Comparison of ENCODE assay signal across 29 cellular contexts in the genomic region with DNA sequence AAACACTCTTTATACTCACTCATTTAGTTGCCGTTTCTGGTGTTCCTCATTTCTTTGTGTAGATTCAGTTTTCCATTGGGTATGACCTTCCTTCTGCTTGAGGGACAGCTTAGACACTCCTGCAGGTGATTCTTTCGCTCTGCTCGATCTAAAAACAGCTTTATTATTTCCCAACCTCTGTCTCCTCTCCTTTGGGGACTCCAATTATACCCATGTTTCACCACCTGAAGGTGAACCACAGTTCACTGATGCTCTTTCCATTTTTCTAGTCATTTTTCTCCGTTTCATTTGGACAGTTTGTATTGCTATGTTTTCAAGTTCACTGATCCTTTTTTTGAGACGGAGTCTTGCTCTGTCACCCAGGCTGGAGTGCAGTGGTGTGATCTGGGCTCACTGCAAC. TPM values are rescaled to one million over a fixed set of nuclear protein-coding genes. Genes with fewer than 3 reads are reported as not detected.
"Had no signal": no experiment of that assay in that cellular context is flagged by ENCODE, and none has a peak within 500 bp of the region (broad histone marks: within the 10 kb centered on the region; RNA-seq: fewer than 3 reads in every experiment).

No MANE protein-coding gene starts in this region.

- H3K27ac ChIP-seq: adrenal gland, body of pancreas, heart left ventricle had no signal

- DNase-seq: activated CD4-positive, alpha-beta memory T cell treated with anti-CD3 and anti-CD28 coated beads for 36 hours; activated CD4-positive, alpha-beta T cell treated with anti-CD3 and anti-CD28 coated beads for 36 hours; activated CD4-positive, alpha-beta T cell treated with anti-CD3 and anti-CD28 coated beads, Interleukin-2, amount 10 ng/mL, durations not matched to agents 24 days and 14 days; activated CD4-positive, CD25-positive, alpha-beta regulatory T cell; activated CD4-positive, CD25-positive, alpha-beta regulatory T cell treated with anti-CD3 and anti-CD28 coated beads, Interleukin-2, amount 50 U/mL, for 72 hours; activated CD8-positive, alpha-beta memory T cell treated with anti-CD3 and anti-CD28 coated beads, Interleukin-2, amount 10 ng/mL, durations not matched to agents 7 days and 5 days; activated CD8-positive, alpha-beta memory T cell treated with anti-CD3 and anti-CD28 coated beads, Interleukin-2, amount 50 U/mL, for 4 hours; activated CD8-positive, alpha-beta T cell treated with anti-CD3 and anti-CD28 coated beads, Interleukin-2, amount 10 ng/mL, durations not matched to agents 7 days and 5 days; activated effector memory CD4-positive, alpha-beta T cell treated with anti-CD3 and anti-CD28 coated beads, Interleukin-2, amount 50 U/mL, for 16 hours; activated naive CD4-positive, alpha-beta T cell treated with anti-CD3 and anti-CD28 coated beads for 36 hours; activated naive CD8-positive, alpha-beta T cell treated with anti-CD3 and anti-CD28 coated beads for 36 hours; activated naive CD8-positive, alpha-beta T cell treated with anti-CD3 and anti-CD28 coated beads, Interleukin-2, amount 50 U/mL, for 24 hours; activated T-cell treated with anti-CD3 and anti-CD28 coated beads, Interleukin-2, amount 50 U/mL, for 1 hour; activated T-cell treated with anti-CD3 and anti-CD28 coated beads, Interleukin-2, amount 50 U/mL, for 48 hours; adrenal gland; amygdala; aorta; body of pancreas; caudate nucleus; effector CD8-positive, alpha-beta T cell; foreskin fibroblast; heart left ventricle; T-helper 2 cell had no signal

- H3K9me3 Mint-ChIP-seq: activated CD4-positive, alpha-beta memory T cell treated with anti-CD3 and anti-CD28 coated beads for 36 hours; activated CD4-positive, alpha-beta T cell treated with anti-CD3 and anti-CD28 coated beads, Interleukin-2, amount 10 ng/mL, durations not matched to agents 24 days and 14 days; activated naive CD4-positive, alpha-beta T cell treated with anti-CD3 and anti-CD28 coated beads for 36 hours; activated naive CD4-positive, alpha-beta T cell treated with anti-CD3 and anti-CD28 coated beads, Interleukin-2, amount 50 U/mL, for 24 hours; activated naive CD8-positive, alpha-beta T cell treated with anti-CD3 and anti-CD28 coated beads for 36 hours; activated naive CD8-positive, alpha-beta T cell treated with anti-CD3 and anti-CD28 coated beads, Interleukin-2, amount 50 U/mL, for 24 hours; activated T-helper 1 cell treated with anti-CD3 and anti-CD28 coated beads, Interleukin-12 subunit alpha, Interleukin-12 subunit beta, Interleukin-2, Interleukin-4 antibody, amounts not matched to agents 30 ng/mL and 10 ng/mL and 1 ng/mL, durations not matched to agents 14 hours and 24 hours and 36 hours had no signal

- H3K4me3 Mint-ChIP-seq: activated CD4-positive, alpha-beta memory T cell treated with anti-CD3 and anti-CD28 coated beads for 36 hours; activated CD4-positive, alpha-beta T cell treated with anti-CD3 and anti-CD28 coated beads for 36 hours; activated CD4-positive, alpha-beta T cell treated with anti-CD3 and anti-CD28 coated beads, Interleukin-2, amount 10 ng/mL, durations not matched to agents 24 days and 14 days; activated CD8-positive, alpha-beta memory T cell treated with anti-CD3 and anti-CD28 coated beads, Interleukin-2, amount 10 ng/mL, durations not matched to agents 7 days and 5 days; activated CD8-positive, alpha-beta T cell treated with anti-CD3 and anti-CD28 coated beads, Interleukin-2, amount 10 ng/mL, durations not matched to agents 7 days and 5 days; activated naive CD4-positive, alpha-beta T cell treated with anti-CD3 and anti-CD28 coated beads for 36 hours; activated naive CD4-positive, alpha-beta T cell treated with anti-CD3 and anti-CD28 coated beads, Interleukin-2, amount 50 U/mL, for 24 hours; activated naive CD8-positive, alpha-beta T cell treated with anti-CD3 and anti-CD28 coated beads for 36 hours; activated naive CD8-positive, alpha-beta T cell treated with anti-CD3 and anti-CD28 coated beads, Interleukin-2, amount 50 U/mL, for 24 hours; activated T-helper 1 cell treated with anti-CD3 and anti-CD28 coated beads, Interleukin-12 subunit alpha, Interleukin-12 subunit beta, Interleukin-2, Interleukin-4 antibody, amounts not matched to agents 30 ng/mL and 10 ng/mL and 1 ng/mL, durations not matched to agents 14 hours and 24 hours and 36 hours had no signal

- H3K36me3 Mint-ChIP-seq: activated CD4-positive, alpha-beta memory T cell treated with anti-CD3 and anti-CD28 coated beads for 36 hours; activated CD8-positive, alpha-beta memory T cell treated with anti-CD3 and anti-CD28 coated beads, Interleukin-2, amount 10 ng/mL, durations not matched to agents 7 days and 5 days; activated naive CD4-positive, alpha-beta T cell treated with anti-CD3 and anti-CD28 coated beads, Interleukin-2, amount 50 U/mL, for 24 hours; activated naive CD8-positive, alpha-beta T cell treated with anti-CD3 and anti-CD28 coated beads for 36 hours had no signal

- ATAC-seq: activated CD4-positive, alpha-beta T cell treated with anti-CD3 and anti-CD28 coated beads for 36 hours; activated CD8-positive, alpha-beta memory T cell treated with anti-CD3 and anti-CD28 coated beads, Interleukin-2, amount 10 ng/mL, durations not matched to agents 7 days and 5 days; activated CD8-positive, alpha-beta T cell treated with anti-CD3 and anti-CD28 coated beads, Interleukin-2, amount 10 ng/mL, durations not matched to agents 7 days and 5 days; activated naive CD8-positive, alpha-beta T cell treated with anti-CD3 and anti-CD28 coated beads, Interleukin-2, amount 50 U/mL, for 24 hours; body of pancreas; esophagus mucosa; heart left ventricle had no signal

- H3K27ac Mint-ChIP-seq: activated CD4-positive, alpha-beta memory T cell treated with anti-CD3 and anti-CD28 coated beads for 36 hours; activated CD4-positive, alpha-beta T cell treated with anti-CD3 and anti-CD28 coated beads for 36 hours; activated CD4-positive, alpha-beta T cell treated with anti-CD3 and anti-CD28 coated beads, Interleukin-2, amount 10 ng/mL, durations not matched to agents 24 days and 14 days; activated CD8-positive, alpha-beta memory T cell treated with anti-CD3 and anti-CD28 coated beads, Interleukin-2, amount 10 ng/mL, durations not matched to agents 7 days and 5 days; activated CD8-positive, alpha-beta T cell treated with anti-CD3 and anti-CD28 coated beads, Interleukin-2, amount 10 ng/mL, durations not matched to agents 7 days and 5 days; activated naive CD4-positive, alpha-beta T cell treated with anti-CD3 and anti-CD28 coated beads for 36 hours; activated naive CD4-positive, alpha-beta T cell treated with anti-CD3 and anti-CD28 coated beads, Interleukin-2, amount 50 U/mL, for 24 hours; activated naive CD8-positive, alpha-beta T cell treated with anti-CD3 and anti-CD28 coated beads for 36 hours; activated naive CD8-positive, alpha-beta T cell treated with anti-CD3 and anti-CD28 coated beads, Interleukin-2, amount 50 U/mL, for 24 hours; activated T-helper 1 cell treated with anti-CD3 and anti-CD28 coated beads, Interleukin-12 subunit alpha, Interleukin-12 subunit beta, Interleukin-2, Interleukin-4 antibody, amounts not matched to agents 30 ng/mL and 10 ng/mL and 1 ng/mL, durations not matched to agents 14 hours and 24 hours and 36 hours; activated T-helper 2 cell treated with anti-CD3 and anti-CD28 coated beads, Interferon-gamma antibody, Interleukin-2, Interleukin-4, amounts not matched to agents 10 μg/mL and 5 μg/mL and 100 μg/mL, durations not matched to agents 14 hours and 24 hours and 36 hours had no signal

- H3K36me3 ChIP-seq: adrenal gland, heart left ventricle had no signal

- H3K9me3 ChIP-seq: adrenal gland, body of pancreas, heart left ventricle had no signal

- H3K4me3 ChIP-seq: adrenal gland, body of pancreas, heart left ventricle had no signal

RNA-seq across cellular contexts. Expression of a gene that starts 13.7 kb away (rescaled TPM):
- total RNA-seq: activated CD4-positive, alpha-beta memory T cell treated with anti-CD3 and anti-CD28 coated beads for 36 hours; activated CD4-positive, alpha-beta T cell treated with anti-CD3 and anti-CD28 coated beads, Interleukin-2, amount 10 ng/mL, durations not matched to agents 24 days and 14 days; activated CD8-positive, alpha-beta memory T cell treated with anti-CD3 and anti-CD28 coated beads for 36 hours; activated CD8-positive, alpha-beta memory T cell treated with anti-CD3 and anti-CD28 coated beads, Interleukin-2, amount 10 ng/mL, durations not matched to agents 7 days and 5 days; activated naive CD4-positive, alpha-beta T cell treated with anti-CD3 and anti-CD28 coated beads for 36 hours; endothelial cell of umbilical vein; esophagus mucosa had no signal
